ENCODE assay signal across 10 cellular contexts in genomic region chr5:96823900-96824351, GRCh38. TPM values are rescaled to one million over a fixed set of nuclear protein-coding genes. Genes with fewer than 3 reads are reported as not detected.
A peak's percentile ranks its signal among the peaks of the same experiment; 100 is the strongest.
DNase-seq lines count a peak whose midpoint lies in the region; ATAC-seq and TF ChIP-seq lines count a peak whose summit lies in the region.
"Had no signal": no experiment of that assay in that cellular context is flagged by ENCODE, and none has a peak within 500 bp of the region (broad histone marks: within the 10 kb centered on the region; RNA-seq: fewer than 3 reads in every experiment).

No MANE protein-coding gene starts in this region.

- peaks cover 7 to 12% of the 10 kb centered on the region in 2 donors for H3K4me1 Mint-ChIP-seq in natural killer cell treated with Interleukin-12 subunit alpha and Interleukin-12 subunit beta and Interleukin-15 and Interleukin-18, amount 100 ng/mL, for 72 hours (ENCODE audit: low read depth in 2 of 2)
- peaks cover 21% of the 10 kb centered on the region for H3K4me1 Mint-ChIP-seq in CD14-positive monocyte
- H3K4me1 Mint-ChIP-seq: memory B cell had no signal

- intact Hi-C loops in CD14-positive monocyte (cut with micrococcal nuclease) = no loop called here

- H3K36me3 Mint-ChIP-seq in natural killer cell treated with Interleukin-12 subunit alpha and Interleukin-12 subunit beta and Interleukin-15 and Interleukin-18, amount 100 ng/mL, for 72 hours = no peaks in the 10 kb centered on the region
- H3K36me3 Mint-ChIP-seq in CD14-positive monocyte = no peaks in the 10 kb centered on the region
- H3K36me3 Mint-ChIP-seq: memory B cell had no signal

- DNase-seq in NCI-H748 (lab: John Stamatoyannopoulos, UW; ENCODE audit: unreplicated experiment) = peak; percentile 25
- no peak for DNase-seq in NCI-H748 treated with DMSO at 0.1 percent for 48 hours (lab: John Stamatoyannopoulos, UW)
- DNase-seq in T1000 (lab: John Stamatoyannopoulos, UW) = peak; percentile 42
- DNase-seq in natural killer cell treated with Interleukin-12 subunit alpha and Interleukin-12 subunit beta and Interleukin-15 and Interleukin-18, amount 100 ng/mL, for 72 hours (ENCODE audit: low spot score) = no peak
- no peak for DNase-seq in CD14-positive monocyte (ENCODE audit: low spot score)
- no peak for DNase-seq in AML-193 (lab: John Stamatoyannopoulos, UW)

- TF ChIP-seq CTCF in CD14-positive monocyte (IDR thresholded peaks at IDR 0.05) = no peak

- H3K4me3 Mint-ChIP-seq in natural killer cell treated with Interleukin-12 subunit alpha and Interleukin-12 subunit beta and Interleukin-15 and Interleukin-18, amount 100 ng/mL, for 72 hours = no peak overlapping the region
- H3K4me3 Mint-ChIP-seq in CD14-positive monocyte = no peak overlapping the region
- H3K4me3 Mint-ChIP-seq: memory B cell; T-helper 1 cell treated with Interleukin-12 subunit alpha and Interleukin-12 subunit beta and Interleukin-4 antibody, amounts not matched to agents 30 μg/mL and 1 μg/mL, for 36 hours had no signal

- ATAC-seq in HG02884 (IDR thresholded peaks at IDR 0.05; ENCODE audit: unreplicated experiment) (peak; percentile 69), HG02852 (IDR thresholded peaks at IDR 0.05; ENCODE audit: unreplicated experiment) (no peak)
- peak; percentile 76 to 98 for ATAC-seq in natural killer cell treated with Interleukin-12 subunit alpha and Interleukin-12 subunit beta and Interleukin-15 and Interleukin-18, amount 100 ng/mL, for 72 hours

- peaks cover 0 to 6% of the 10 kb centered on the region in 2 donors for H3K27me3 Mint-ChIP-seq in natural killer cell treated with Interleukin-12 subunit alpha and Interleukin-12 subunit beta and Interleukin-15 and Interleukin-18, amount 100 ng/mL, for 72 hours
- H3K27me3 Mint-ChIP-seq in CD14-positive monocyte (ENCODE audit: low read depth in 3 of 3) = peaks cover 0 to 1% (median 0%) of the 10 kb centered on the region in 3 donors

- no peak overlapping the region for H3K27ac Mint-ChIP-seq in natural killer cell treated with Interleukin-12 subunit alpha and Interleukin-12 subunit beta and Interleukin-15 and Interleukin-18, amount 100 ng/mL, for 72 hours
- H3K27ac Mint-ChIP-seq in CD14-positive monocyte = peak overlapping the region in 1 of 7 donors; percentile 40
- H3K27ac Mint-ChIP-seq: memory B cell; T-helper 1 cell treated with Interleukin-12 subunit alpha and Interleukin-12 subunit beta and Interleukin-4 antibody, amounts not matched to agents 30 μg/mL and 1 μg/mL, for 36 hours had no signal

- H3K9me3 Mint-ChIP-seq in natural killer cell treated with Interleukin-12 subunit alpha and Interleukin-12 subunit beta and Interleukin-15 and Interleukin-18, amount 100 ng/mL, for 72 hours = no peaks in the 10 kb centered on the region
- H3K9me3 Mint-ChIP-seq in CD14-positive monocyte = no peaks in the 10 kb centered on the region
- H3K9me3 Mint-ChIP-seq: memory B cell; T-helper 1 cell treated with Interleukin-12 subunit alpha and Interleukin-12 subunit beta and Interleukin-4 antibody, amounts not matched to agents 30 μg/mL and 1 μg/mL, for 36 hours had no signal

RNA-seq across cellular contexts. Expression of gene ERAP1, which starts 16.2 kb away (rescaled TPM):
- total RNA-seq in natural killer cell treated with Interleukin-12 subunit alpha and Interleukin-12 subunit beta and Interleukin-15 and Interleukin-18, amount 100 ng/mL, for 72 hours = 100 to 1,000 TPM; 113 to 138 TPM
- 10 to 100 TPM; 40.2 to 45.6 TPM for polyA plus RNA-seq in CD14-positive monocyte

RNA-seq across cellular contexts. Expression of gene ERAP2, which starts 52.4 kb away (rescaled TPM):
- total RNA-seq in natural killer cell treated with Interleukin-12 subunit alpha and Interleukin-12 subunit beta and Interleukin-15 and Interleukin-18, amount 100 ng/mL, for 72 hours = 100 to 1,000 TPM; 103 to 301 TPM
- 1 to 10 TPM; 3.0 to 3.4 TPM for polyA plus RNA-seq in CD14-positive monocyte

Comparison
In these comparisons a context has a peak if more than half of its experiments do, and no peak if none do; other contexts are left out.
1. DNase-seq: peak in NCI-H748 (single experiment) and T1000 (single experiment); none in NCI-H748 treated with DMSO at 0.1 percent for 48 hours (single experiment), natural killer cell treated with Interleukin-12 subunit alpha and Interleukin-12 subunit beta and Interleukin-15 and Interleukin-18, amount 100 ng/mL, for 72 hours (single experiment), CD14-positive monocyte (single experiment) and AML-193 (0 of 2).